ENCODE assay signal across 8 cellular contexts in genomic region chr12:111994211-111995035, GRCh38. TPM values are rescaled to one million over a fixed set of nuclear protein-coding genes. Genes with fewer than 3 reads are reported as not detected.
A peak's percentile ranks its signal among the peaks of the same experiment; 100 is the strongest.
DNase-seq lines count a peak whose midpoint lies in the region; ATAC-seq, FAIRE-seq and TF ChIP-seq lines count a peak whose summit lies in the region.
"Not testable (repeated sequence)": the region's sequence is repeated elsewhere in the genome, so short reads cannot be mapped to it uniquely, and the experiment has no call there.

No MANE protein-coding gene starts in this region.

- not testable (repeated sequence) for H3K9me1 ChIP-seq in keratinocyte (ENCODE audit: control insufficient read depth, extremely low read depth, insufficient read depth, low read length)

- H3K4me1 Mint-ChIP-seq in CD4-positive, CD25-positive, alpha-beta regulatory T cell = peaks cover 40 to 75% (median 56%) of the 10 kb centered on the region in 4 donors
- H3K4me1 Mint-ChIP-seq in activated naive CD8-positive, alpha-beta T cell treated with anti-CD3 and anti-CD28 coated beads, Interleukin-2, amount 50 U/mL, for 24 hours = peaks cover 69% of the 10 kb centered on the region

- peak; percentile 41 for FAIRE-seq in keratinocyte (lab: Jason Lieb, UNC)

- not testable (repeated sequence) for H3K36me3 Mint-ChIP-seq in CD4-positive, CD25-positive, alpha-beta regulatory T cell; activated naive CD8-positive, alpha-beta T cell treated with anti-CD3 and anti-CD28 coated beads, Interleukin-2, amount 50 U/mL, for 24 hours (ENCODE audit: low read depth)

- H3K9me3 Mint-ChIP-seq in CD4-positive, CD25-positive, alpha-beta regulatory T cell; activated naive CD8-positive, alpha-beta T cell treated with anti-CD3 and anti-CD28 coated beads, Interleukin-2, amount 50 U/mL, for 24 hours: not testable (repeated sequence)

- not testable (repeated sequence) for H2AFZ ChIP-seq in OCI-LY3 (ENCODE audit: low read depth, low read length)
- H2AFZ ChIP-seq in keratinocyte (ENCODE audit: control insufficient read depth, low read length) = peak overlapping the region; percentile 52

- peak; percentile 10 to 19 for ATAC-seq in CD4-positive, CD25-positive, alpha-beta regulatory T cell (ENCODE audit: low read depth in 2 of 2)
- ATAC-seq in GM21390 (IDR thresholded peaks at IDR 0.05; ENCODE audit: unreplicated experiment) = peak; percentile 11
- not testable (repeated sequence) for ATAC-seq in activated naive CD8-positive, alpha-beta T cell treated with anti-CD3 and anti-CD28 coated beads, Interleukin-2, amount 50 U/mL, for 24 hours

- peak overlapping the region; percentile 78 to 91 (median 88) for H3K4me3 Mint-ChIP-seq in CD4-positive, CD25-positive, alpha-beta regulatory T cell
- H3K4me3 Mint-ChIP-seq in activated naive CD8-positive, alpha-beta T cell treated with anti-CD3 and anti-CD28 coated beads, Interleukin-2, amount 50 U/mL, for 24 hours = peak overlapping the region; percentile 79

- H3K36me3 ChIP-seq in CD4-positive, CD25-positive, alpha-beta regulatory T cell (ENCODE audit: control insufficient read depth, insufficient read depth, low read length); OCI-LY3 (replicated peaks; ENCODE audit: low read depth, low read length); keratinocyte (ENCODE audit: control insufficient read depth in 2 of 2, extremely low read depth in 1 of 2, insufficient read depth in 2 of 2, low read length in 2 of 2): not testable (repeated sequence)

- not testable (repeated sequence) for H3K27me3 ChIP-seq in CD4-positive, CD25-positive, alpha-beta regulatory T cell (ENCODE audit: control insufficient read depth, insufficient read depth, low read length); keratinocyte (ENCODE audit: control insufficient read depth, extremely low read depth, insufficient read depth, low read length)
- H3K27me3 ChIP-seq in OCI-LY3 (ENCODE audit: low read depth, low read length) = peaks cover 16% of the 10 kb centered on the region

- not testable (repeated sequence) for TF ChIP-seq CTCF in OCI-LY3 (IDR thresholded peaks at IDR 0.05; ENCODE audit: low read depth, low read length); VCaP (conservative IDR thresholded peaks at IDR 0.05); keratinocyte (optimal IDR thresholded peaks at IDR 0.05 in 1 of 3, IDR thresholded peaks at IDR 0.05 in 1 of 3, conservative IDR thresholded peaks at IDR 0.05 in 1 of 3; ENCODE audit: extremely low read depth in 1 of 3, insufficient read depth in 2 of 3, low read length in 3 of 3)

- dilution Hi-C loops in keratinocyte (cut with MboI; ENCODE audit: extremely low pct_ligation_motif_present, low sequenced_read_pairs) = not testable (repeated sequence)

- not testable (repeated sequence) for H3K27me3 Mint-ChIP-seq in CD4-positive, CD25-positive, alpha-beta regulatory T cell; activated naive CD8-positive, alpha-beta T cell treated with anti-CD3 and anti-CD28 coated beads, Interleukin-2, amount 50 U/mL, for 24 hours

- not testable (repeated sequence) for H3K79me2 ChIP-seq in OCI-LY3 (ENCODE audit: low read length); keratinocyte (ENCODE audit: control insufficient read depth, insufficient read depth, low read length)

- peak overlapping the region; percentile 86 for H3K4me3 ChIP-seq in CD4-positive, CD25-positive, alpha-beta regulatory T cell (ENCODE audit: low read depth, low read length)
- peak overlapping the region; percentile 46 for H3K4me3 ChIP-seq in Jurkat, Clone E6-1 (ENCODE audit: low read length)
- H3K4me3 ChIP-seq in OCI-LY3 (ENCODE audit: low read length) (peak overlapping the region; percentile 64), keratinocyte (ENCODE audit: control insufficient read depth in 2 of 3, extremely low read depth in 1 of 3, insufficient read depth in 2 of 3, low read depth in 1 of 3, low read length in 3 of 3) (peak overlapping the region in 1 of 3 experiments; percentile 14)

- not testable (repeated sequence) for H3K9me3 ChIP-seq in CD4-positive, CD25-positive, alpha-beta regulatory T cell (ENCODE audit: control insufficient read depth in 2 of 2, low read length in 2 of 2); OCI-LY3 (ENCODE audit: insufficient read depth, low read length); keratinocyte (ENCODE audit: control insufficient read depth, low read depth, low read length)

- H3K4me2 ChIP-seq in OCI-LY3 (ENCODE audit: low read length) (peak overlapping the region; percentile 76), keratinocyte (ENCODE audit: control insufficient read depth, extremely low read depth, insufficient read depth, low read depth, low read length) (peak overlapping the region; percentile 69)

- H3K27ac ChIP-seq in CD4-positive, CD25-positive, alpha-beta regulatory T cell (ENCODE audit: insufficient read depth, low read length, poor library complexity, severe bottlenecking) = peak overlapping the region; percentile 66
- H3K27ac ChIP-seq in OCI-LY3 (ENCODE audit: low read length); keratinocyte (ENCODE audit: control insufficient read depth, insufficient read depth, low read length): not testable (repeated sequence)
- peak overlapping the region; percentile 57 for H3K27ac ChIP-seq in VCaP

- H3K27ac Mint-ChIP-seq in CD4-positive, CD25-positive, alpha-beta regulatory T cell = peak overlapping the region; percentile 86 to 97 (median 93)
- peak overlapping the region; percentile 13 for H3K27ac Mint-ChIP-seq in activated naive CD8-positive, alpha-beta T cell treated with anti-CD3 and anti-CD28 coated beads, Interleukin-2, amount 50 U/mL, for 24 hours

- not testable (repeated sequence) for H3K9ac ChIP-seq in OCI-LY3 (ENCODE audit: low read length); keratinocyte (ENCODE audit: control insufficient read depth, extremely low read depth, insufficient read depth, low read length)

- H4K20me1 ChIP-seq in OCI-LY3 (ENCODE audit: insufficient read depth, low read length) = peaks cover 13% of the 10 kb centered on the region
- not testable (repeated sequence) for H4K20me1 ChIP-seq in keratinocyte (ENCODE audit: control insufficient read depth, extremely low read depth, insufficient read depth, low read length)

- peaks cover 57% of the 10 kb centered on the region for H3K4me1 ChIP-seq in CD4-positive, CD25-positive, alpha-beta regulatory T cell (ENCODE audit: control insufficient read depth, insufficient read depth, low read length, poor library complexity, severe bottlenecking)
- peaks cover 38% of the 10 kb centered on the region for H3K4me1 ChIP-seq in OCI-LY3 (ENCODE audit: low read length)
- not testable (repeated sequence) for H3K4me1 ChIP-seq in keratinocyte (ENCODE audit: control insufficient read depth, extremely low read depth, insufficient read depth, low read length)

- peak in 2 of 3 donors; percentile 62 to 82 for DNase-seq in CD4-positive, CD25-positive, alpha-beta regulatory T cell
- peak; percentile 63 for DNase-seq in Jurkat, Clone E6-1 (ENCODE audit: low read depth, low spot score)
- not testable (repeated sequence) for DNase-seq in activated naive CD8-positive, alpha-beta T cell treated with anti-CD3 and anti-CD28 coated beads, Interleukin-2, amount 50 U/mL, for 24 hours; keratinocyte (ENCODE audit: low read depth, low spot score)
- DNase-seq in stimulated activated CD4-positive, alpha-beta T cell treated with anti-CD3 and anti-CD28 coated beads, Interleukin-15, amount 100 ng/mL, for 24 hours = peak; percentile 31

RNA-seq across cellular contexts. Expression of gene TMEM116, which starts 18.5 kb away (rescaled TPM):
- 20.2 TPM for total RNA-seq in CD4-positive, CD25-positive, alpha-beta regulatory T cell
- 10 to 100 TPM; 25.2 to 38.4 (median 30.7) TPM for polyA plus RNA-seq in CD4-positive, CD25-positive, alpha-beta regulatory T cell
- 13.5 TPM for polyA plus RNA-seq in Jurkat, Clone E6-1 (2012; ENCODE audit: insufficient read depth, insufficient read length)
- polyA plus RNA-seq in keratinocyte = 5.2 to 8.3 TPM (median 7.7 TPM) in 3 replicates
- polyA plus RNA-seq in keratinocyte (2011; ENCODE audit: low read depth) = 6.2 TPM
- 5.6 and 8.1 TPM in 2 replicates for polyA plus RNA-seq in keratinocyte (2011; cell fraction: cytosol; rRNA removed)
- 5.1 and 6.0 TPM in 2 replicates for polyA plus RNA-seq in keratinocyte (2011; cell fraction: nucleus; rRNA removed)
- 3.1 and 6.2 TPM in 2 replicates for polyA plus RNA-seq in keratinocyte (2012; ENCODE audit: low replicate concordance)
- polyA minus RNA-seq in keratinocyte = 5.4 to 8.9 TPM (median 6.0 TPM) in 3 replicates
- polyA minus RNA-seq in keratinocyte (2011; cell fraction: cytosol; rRNA and poly(A)+ RNA removed) = 8.1 TPM
- 1.3 and 3.3 TPM in 2 replicates for polyA minus RNA-seq in keratinocyte (2011; cell fraction: nucleus; rRNA and poly(A)+ RNA removed)

RNA-seq across cellular contexts. Expression of gene ERP29, which starts 18.8 kb away (rescaled TPM):
- 103 TPM for total RNA-seq in CD4-positive, CD25-positive, alpha-beta regulatory T cell
- 100 to 1,000 TPM; 188 to 218 (median 207) TPM for polyA plus RNA-seq in CD4-positive, CD25-positive, alpha-beta regulatory T cell
- 129 TPM for polyA plus RNA-seq in Jurkat, Clone E6-1 (2012; ENCODE audit: insufficient read depth, insufficient read length)
- 58.7 to 89.4 TPM (median 81.2 TPM) in 3 replicates for polyA plus RNA-seq in keratinocyte
- polyA plus RNA-seq in keratinocyte (2011; ENCODE audit: low read depth) = 55.0 TPM
- 37.8 and 40.5 TPM in 2 replicates for polyA plus RNA-seq in keratinocyte (2011; cell fraction: cytosol; rRNA removed)
- polyA plus RNA-seq in keratinocyte (2011; cell fraction: nucleus; rRNA removed) = 53.8 and 64.5 TPM in 2 replicates
- 81.1 and 94.6 TPM in 2 replicates for polyA plus RNA-seq in keratinocyte (2012; ENCODE audit: low replicate concordance)
- polyA minus RNA-seq in keratinocyte = 18.2 to 23.2 TPM (median 21.6 TPM) in 3 replicates
- polyA minus RNA-seq in keratinocyte (2011; cell fraction: cytosol; rRNA and poly(A)+ RNA removed) = 42.0 TPM
- 15.4 and 16.8 TPM in 2 replicates for polyA minus RNA-seq in keratinocyte (2011; cell fraction: nucleus; rRNA and poly(A)+ RNA removed)
